Comparison of ENCODE assay signal across 1 cellular context in genomic region chr17:82236142-82236971, GRCh38.
TF ChIP-seq lines count a peak whose summit lies in the region.

No MANE protein-coding gene starts in this region.

TF ChIP-seq in HepG2, 621 proteins besides CTCF, POLR2A, EP300 and RAD21 (continued from another document):
- TF ChIP-seq, protein P1, sequence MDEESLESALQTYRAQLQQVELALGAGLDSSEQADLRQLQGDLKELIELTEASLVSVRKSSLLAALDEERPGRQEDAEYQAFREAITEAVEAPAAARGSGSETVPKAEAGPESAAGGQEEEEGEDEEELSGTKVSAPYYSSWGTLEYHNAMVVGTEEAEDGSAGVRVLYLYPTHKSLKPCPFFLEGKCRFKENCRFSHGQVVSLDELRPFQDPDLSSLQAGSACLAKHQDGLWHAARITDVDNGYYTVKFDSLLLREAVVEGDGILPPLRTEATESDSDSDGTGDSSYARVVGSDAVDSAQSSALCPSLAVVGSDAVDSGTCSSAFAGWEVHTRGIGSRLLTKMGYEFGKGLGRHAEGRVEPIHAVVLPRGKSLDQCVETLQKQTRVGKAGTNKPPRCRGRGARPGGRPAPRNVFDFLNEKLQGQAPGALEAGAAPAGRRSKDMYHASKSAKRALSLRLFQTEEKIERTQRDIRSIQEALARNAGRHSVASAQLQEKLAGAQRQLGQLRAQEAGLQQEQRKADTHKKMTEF (CRISPR knock-in tag; IDR thresholded peaks at IDR 0.05) = peak; percentile 97
- peak; percentile 93 for TF ChIP-seq ZBTB26 (CRISPR knock-in tag; IDR thresholded peaks at IDR 0.05; ENCODE audit: borderline replicate concordance)
- TF ChIP-seq, protein P2, sequence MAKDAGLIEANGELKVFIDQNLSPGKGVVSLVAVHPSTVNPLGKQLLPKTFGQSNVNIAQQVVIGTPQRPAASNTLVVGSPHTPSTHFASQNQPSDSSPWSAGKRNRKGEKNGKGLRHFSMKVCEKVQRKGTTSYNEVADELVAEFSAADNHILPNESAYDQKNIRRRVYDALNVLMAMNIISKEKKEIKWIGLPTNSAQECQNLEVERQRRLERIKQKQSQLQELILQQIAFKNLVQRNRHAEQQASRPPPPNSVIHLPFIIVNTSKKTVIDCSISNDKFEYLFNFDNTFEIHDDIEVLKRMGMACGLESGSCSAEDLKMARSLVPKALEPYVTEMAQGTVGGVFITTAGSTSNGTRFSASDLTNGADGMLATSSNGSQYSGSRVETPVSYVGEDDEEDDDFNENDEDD (CRISPR knock-in tag; IDR thresholded peaks at IDR 0.05; ENCODE audit: borderline replicate concordance) = peak; percentile 98
- TF ChIP-seq ZNF839 (CRISPR knock-in tag; IDR thresholded peaks at IDR 0.05; ENCODE audit: borderline replicate concordance) = peak; percentile 86
- peak; percentile 96 for TF ChIP-seq SMYD3 (CRISPR knock-in tag; IDR thresholded peaks at IDR 0.05)
- peak; percentile 95 for TF ChIP-seq RBM39 (IDR thresholded peaks at IDR 0.05; ENCODE audit: low read depth, low read length, poor library complexity, severe bottlenecking)
- peak; percentile 82; the same call in 1 of the 2 replicates for TF ChIP-seq RELA (CRISPR knock-in tag; IDR thresholded peaks at IDR 0.05)
- TF ChIP-seq ZNF143 (CRISPR knock-in tag; IDR thresholded peaks at IDR 0.05) = peak; percentile 57; the same call in 1 of the 2 replicates
- peak; percentile 99 for TF ChIP-seq ZNF687 (CRISPR knock-in tag; IDR thresholded peaks at IDR 0.05)
- no peak for TF ChIP-seq LRRFIP1 (CRISPR knock-in tag; conservative IDR thresholded peaks at IDR 0.05)
- TF ChIP-seq NR2C2 (CRISPR knock-in tag; IDR thresholded peaks at IDR 0.05; ENCODE audit: borderline replicate concordance) = peak; percentile 82
- no peak for TF ChIP-seq ARNT (IDR thresholded peaks at IDR 0.05)
- peak; percentile 90 for TF ChIP-seq MTA1 (CRISPR knock-in tag; IDR thresholded peaks at IDR 0.05; ENCODE audit: borderline replicate concordance)
- no peak; the same call in 1 of the 2 replicates for TF ChIP-seq SIX4 (CRISPR knock-in tag; IDR thresholded peaks at IDR 0.05)
- TF ChIP-seq, protein P3, sequence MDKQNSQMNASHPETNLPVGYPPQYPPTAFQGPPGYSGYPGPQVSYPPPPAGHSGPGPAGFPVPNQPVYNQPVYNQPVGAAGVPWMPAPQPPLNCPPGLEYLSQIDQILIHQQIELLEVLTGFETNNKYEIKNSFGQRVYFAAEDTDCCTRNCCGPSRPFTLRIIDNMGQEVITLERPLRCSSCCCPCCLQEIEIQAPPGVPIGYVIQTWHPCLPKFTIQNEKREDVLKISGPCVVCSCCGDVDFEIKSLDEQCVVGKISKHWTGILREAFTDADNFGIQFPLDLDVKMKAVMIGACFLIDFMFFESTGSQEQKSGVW (CRISPR knock-in tag; IDR thresholded peaks at IDR 0.05; ENCODE audit: borderline replicate concordance) = peak; percentile 78; the same call in 1 of the 2 replicates
- TF ChIP-seq, protein P4, sequence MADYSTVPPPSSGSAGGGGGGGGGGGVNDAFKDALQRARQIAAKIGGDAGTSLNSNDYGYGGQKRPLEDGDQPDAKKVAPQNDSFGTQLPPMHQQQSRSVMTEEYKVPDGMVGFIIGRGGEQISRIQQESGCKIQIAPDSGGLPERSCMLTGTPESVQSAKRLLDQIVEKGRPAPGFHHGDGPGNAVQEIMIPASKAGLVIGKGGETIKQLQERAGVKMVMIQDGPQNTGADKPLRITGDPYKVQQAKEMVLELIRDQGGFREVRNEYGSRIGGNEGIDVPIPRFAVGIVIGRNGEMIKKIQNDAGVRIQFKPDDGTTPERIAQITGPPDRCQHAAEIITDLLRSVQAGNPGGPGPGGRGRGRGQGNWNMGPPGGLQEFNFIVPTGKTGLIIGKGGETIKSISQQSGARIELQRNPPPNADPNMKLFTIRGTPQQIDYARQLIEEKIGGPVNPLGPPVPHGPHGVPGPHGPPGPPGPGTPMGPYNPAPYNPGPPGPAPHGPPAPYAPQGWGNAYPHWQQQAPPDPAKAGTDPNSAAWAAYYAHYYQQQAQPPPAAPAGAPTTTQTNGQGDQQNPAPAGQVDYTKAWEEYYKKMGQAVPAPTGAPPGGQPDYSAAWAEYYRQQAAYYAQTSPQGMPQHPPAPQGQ (CRISPR knock-in tag; IDR thresholded peaks at IDR 0.05; ENCODE audit: borderline replicate concordance) = no peak
- TF ChIP-seq ZNF672 (CRISPR knock-in tag; IDR thresholded peaks at IDR 0.05) = peak; percentile 22; the same call in 1 of the 2 replicates
- no peak; the same call in 1 of the 2 replicates for TF ChIP-seq JUNB (CRISPR knock-in tag; IDR thresholded peaks at IDR 0.05; ENCODE audit: borderline replicate concordance)
- TF ChIP-seq KMT2A (CRISPR knock-in tag; IDR thresholded peaks at IDR 0.05) = peak; percentile 67; the same call in 1 of the 2 replicates
- TF ChIP-seq MIER2 (CRISPR knock-in tag; IDR thresholded peaks at IDR 0.05) = peak; percentile 62; the same call in 1 of the 2 replicates
- peak; percentile 37; the same call in 1 of the 2 replicates for TF ChIP-seq NFATC3 (CRISPR knock-in tag; IDR thresholded peaks at IDR 0.05)
- TF ChIP-seq MAF1 (CRISPR knock-in tag; IDR thresholded peaks at IDR 0.05; ENCODE audit: borderline replicate concordance) = peak; percentile 90; the same call in 1 of the 2 replicates
- no peak for TF ChIP-seq ZKSCAN1 (IDR thresholded peaks at IDR 0.05; ENCODE audit: low read length)
- TF ChIP-seq ZKSCAN5 (CRISPR knock-in tag; IDR thresholded peaks at IDR 0.05) = no peak; the same call in 1 of the 2 replicates
- peak; percentile 96 for TF ChIP-seq RFXAP (CRISPR knock-in tag; IDR thresholded peaks at IDR 0.05; ENCODE audit: borderline replicate concordance)
- TF ChIP-seq, protein P5, sequence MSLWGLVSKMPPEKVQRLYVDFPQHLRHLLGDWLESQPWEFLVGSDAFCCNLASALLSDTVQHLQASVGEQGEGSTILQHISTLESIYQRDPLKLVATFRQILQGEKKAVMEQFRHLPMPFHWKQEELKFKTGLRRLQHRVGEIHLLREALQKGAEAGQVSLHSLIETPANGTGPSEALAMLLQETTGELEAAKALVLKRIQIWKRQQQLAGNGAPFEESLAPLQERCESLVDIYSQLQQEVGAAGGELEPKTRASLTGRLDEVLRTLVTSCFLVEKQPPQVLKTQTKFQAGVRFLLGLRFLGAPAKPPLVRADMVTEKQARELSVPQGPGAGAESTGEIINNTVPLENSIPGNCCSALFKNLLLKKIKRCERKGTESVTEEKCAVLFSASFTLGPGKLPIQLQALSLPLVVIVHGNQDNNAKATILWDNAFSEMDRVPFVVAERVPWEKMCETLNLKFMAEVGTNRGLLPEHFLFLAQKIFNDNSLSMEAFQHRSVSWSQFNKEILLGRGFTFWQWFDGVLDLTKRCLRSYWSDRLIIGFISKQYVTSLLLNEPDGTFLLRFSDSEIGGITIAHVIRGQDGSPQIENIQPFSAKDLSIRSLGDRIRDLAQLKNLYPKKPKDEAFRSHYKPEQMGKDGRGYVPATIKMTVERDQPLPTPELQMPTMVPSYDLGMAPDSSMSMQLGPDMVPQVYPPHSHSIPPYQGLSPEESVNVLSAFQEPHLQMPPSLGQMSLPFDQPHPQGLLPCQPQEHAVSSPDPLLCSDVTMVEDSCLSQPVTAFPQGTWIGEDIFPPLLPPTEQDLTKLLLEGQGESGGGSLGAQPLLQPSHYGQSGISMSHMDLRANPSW (CRISPR knock-in tag; IDR thresholded peaks at IDR 0.05; ENCODE audit: borderline replicate concordance) = peak; percentile 97
- 0 out of 2 replicates have a peak, but pooled peaks have one; percentile 84 for TF ChIP-seq ZBTB3 (CRISPR knock-in tag; IDR thresholded peaks at IDR 0.05; ENCODE audit: borderline replicate concordance, low read depth)
- TF ChIP-seq, protein P6, sequence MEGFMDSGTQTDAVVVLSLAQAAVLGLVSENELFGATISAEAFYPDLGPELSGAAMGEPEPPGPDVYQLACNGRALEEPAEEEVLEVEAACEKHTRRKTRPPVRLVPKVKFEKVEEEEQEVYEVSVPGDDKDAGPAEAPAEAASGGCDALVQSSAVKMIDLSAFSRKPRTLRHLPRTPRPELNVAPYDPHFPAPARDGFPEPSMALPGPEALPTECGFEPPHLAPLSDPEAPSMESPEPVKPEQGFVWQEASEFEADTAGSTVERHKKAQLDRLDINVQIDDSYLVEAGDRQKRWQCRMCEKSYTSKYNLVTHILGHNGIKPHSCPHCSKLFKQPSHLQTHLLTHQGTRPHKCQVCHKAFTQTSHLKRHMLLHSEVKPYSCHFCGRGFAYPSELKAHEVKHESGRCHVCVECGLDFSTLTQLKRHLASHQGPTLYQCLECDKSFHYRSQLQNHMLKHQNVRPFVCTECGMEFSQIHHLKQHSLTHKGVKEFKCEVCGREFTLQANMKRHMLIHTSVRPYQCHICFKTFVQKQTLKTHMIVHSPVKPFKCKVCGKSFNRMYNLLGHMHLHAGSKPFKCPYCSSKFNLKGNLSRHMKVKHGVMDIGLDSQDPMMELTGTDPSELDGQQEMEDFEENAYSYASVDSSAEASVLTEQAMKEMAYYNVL (CRISPR knock-in tag; IDR thresholded peaks at IDR 0.05; ENCODE audit: borderline replicate concordance) = peak; percentile 80; the same call in 1 of the 2 replicates
- peak; percentile 65 for TF ChIP-seq ZNF772 (CRISPR knock-in tag; IDR thresholded peaks at IDR 0.05)
- TF ChIP-seq ZNF644 (CRISPR knock-in tag; IDR thresholded peaks at IDR 0.05; ENCODE audit: low read depth) = peak; percentile 70
- TF ChIP-seq, protein P7, sequence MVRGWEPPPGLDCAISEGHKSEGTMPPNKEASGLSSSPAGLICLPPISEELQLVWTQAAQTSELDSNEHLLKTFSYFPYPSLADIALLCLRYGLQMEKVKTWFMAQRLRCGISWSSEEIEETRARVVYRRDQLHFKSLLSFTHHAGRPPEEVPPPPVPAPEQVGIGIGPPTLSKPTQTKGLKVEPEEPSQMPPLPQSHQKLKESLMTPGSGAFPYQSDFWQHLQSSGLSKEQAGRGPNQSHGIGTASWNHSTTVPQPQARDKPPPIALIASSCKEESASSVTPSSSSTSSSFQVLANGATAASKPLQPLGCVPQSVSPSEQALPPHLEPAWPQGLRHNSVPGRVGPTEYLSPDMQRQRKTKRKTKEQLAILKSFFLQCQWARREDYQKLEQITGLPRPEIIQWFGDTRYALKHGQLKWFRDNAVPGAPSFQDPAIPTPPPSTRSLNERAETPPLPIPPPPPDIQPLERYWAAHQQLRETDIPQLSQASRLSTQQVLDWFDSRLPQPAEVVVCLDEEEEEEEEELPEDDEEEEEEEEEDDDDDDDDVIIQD (CRISPR knock-in tag; IDR thresholded peaks at IDR 0.05; ENCODE audit: low read depth) = peak; percentile 82
